ENCODE assay signal across 1 cellular context in genomic region chr5:90347462-90347861, GRCh38.
TF ChIP-seq lines count a peak whose summit lies in the region.

No MANE protein-coding gene starts in this region.

TF ChIP-seq in GM23338, 12 proteins besides CTCF, POLR2A, EP300 and RAD21 (continued from another document):
- TF ChIP-seq REST (IDR thresholded peaks at IDR 0.05; ENCODE audit: unreplicated experiment) (no peak), EZH2 (IDR thresholded peaks at IDR 0.05; ENCODE audit: low read depth, unreplicated experiment) (no peak), ZNF114 (CRISPR knock-in tag; IDR thresholded peaks at IDR 0.05) (no peak), CREB1 (CRISPR knock-in tag; IDR thresholded peaks at IDR 0.05; ENCODE audit: low read depth) (no peak), ZNF331 (CRISPR knock-in tag; IDR thresholded peaks at IDR 0.05; ENCODE audit: low read depth) (no peak), POLR2AphosphoS5 (IDR thresholded peaks at IDR 0.05; ENCODE audit: low read depth) (no peak), ETS1 (IDR thresholded peaks at IDR 0.05) (no peak)
